In genomic region chr5:100780376-100780870, GRCh38 we compare ENCODE assay signal across 9 cellular contexts.
DNase-seq lines count a peak whose midpoint lies in the region; ATAC-seq and TF ChIP-seq lines count a peak whose summit lies in the region.
"Had no signal": no experiment of that assay in that cellular context is flagged by ENCODE, and none has a peak within 500 bp of the region (broad histone marks: within the 10 kb centered on the region; RNA-seq: fewer than 3 reads in every experiment).

No MANE protein-coding gene starts in this region.

- peak overlapping the region; percentile 21 to 91 (median 58) for H3K4me2 ChIP-seq in BLaER1 treated with 17β-estradiol and CSF1 and Interleukin-3, amounts not matched to agents 10 nM and 100 nM

- TF ChIP-seq EP300 in tibial nerve (IDR thresholded peaks at IDR 0.05) (no peak), ovary (IDR thresholded peaks at IDR 0.05) (no peak)

- no peak for DNase-seq in tibial nerve (ENCODE audit: low spot score in 2 of 2)
- DNase-seq in amygdala (lab: John Stamatoyannopoulos, UW), result no peak
- DNase-seq in ovary, result no peak
- DNase-seq in superior temporal gyrus (ENCODE audit: extremely low spot score), result no peak

- peaks cover 31% of the 10 kb centered on the region for H3K4me1 Mint-ChIP-seq in activated T-helper 17 cell treated with anti-CD3 and anti-CD28 coated beads, Interleukin-2, amount 50 U/mL, for 72 hours

- WGBS in tibial nerve, 2 donors, result 71 to 76% methylated on average over 4 of the region's 4 CpGs
- 82 to 88% (median 84%) methylated on average over 4 of the region's 4 CpGs for WGBS in ovary, 3 donors

- peak overlapping the region; percentile 78 for H3K4me3 Mint-ChIP-seq in activated T-helper 17 cell treated with anti-CD3 and anti-CD28 coated beads, Interleukin-2, amount 50 U/mL, for 72 hours

- no peaks in the 10 kb centered on the region for H3K9me3 Mint-ChIP-seq in activated T-helper 17 cell treated with anti-CD3 and anti-CD28 coated beads, Interleukin-2, amount 50 U/mL, for 72 hours

- H3K27ac Mint-ChIP-seq in activated T-helper 17 cell treated with anti-CD3 and anti-CD28 coated beads, Interleukin-2, amount 50 U/mL, for 72 hours, result peak overlapping the region; percentile 89

- TF ChIP-seq POLR2A in tibial nerve (IDR thresholded peaks at IDR 0.05), result no peak
- TF ChIP-seq POLR2A in ovary (IDR thresholded peaks at IDR 0.05), result no peak

- peak overlapping the region in 6 of 11 experiments; percentile 30 to 75 (median 68); a peak in 12 of 22 replicates for H3K9ac ChIP-seq in BLaER1 treated with 17β-estradiol and CSF1 and Interleukin-3, amounts not matched to agents 10 nM and 100 nM
- H3K9ac ChIP-seq: parathyroid adenoma had no signal

- H3K4me3 ChIP-seq in BLaER1 treated with 17β-estradiol and CSF1 and Interleukin-3, amounts not matched to agents 10 nM and 100 nM, result 0 out of 20 replicates have a peak overlapping the region, but pooled peaks of 1 of the 10 experiments have one; percentile 6
- H3K4me3 ChIP-seq in tibial nerve (no peak overlapping the region), ovary (no peak overlapping the region)

- H4K20me1 ChIP-seq in BLaER1 treated with 17β-estradiol and CSF1 and Interleukin-3, amounts not matched to agents 10 nM and 100 nM, result no peaks in the 10 kb centered on the region

- peak overlapping the region; percentile 48 to 90 (median 82) for H3K27ac ChIP-seq in BLaER1 treated with 17β-estradiol and CSF1 and Interleukin-3, amounts not matched to agents 10 nM and 100 nM
- H3K27ac ChIP-seq in tibial nerve (peak overlapping the region in 3 of 4 donors; percentile 53 to 70 (median 58)), ovary (no peak overlapping the region)
- H3K27ac ChIP-seq: parathyroid adenoma had no signal

- ATAC-seq in GM19328 (IDR thresholded peaks at IDR 0.05; ENCODE audit: unreplicated experiment) (peak; percentile 81), HG03196 (IDR thresholded peaks at IDR 0.05; ENCODE audit: unreplicated experiment) (peak; percentile 73)
- peak; percentile 86 for ATAC-seq in activated T-helper 17 cell treated with anti-CD3 and anti-CD28 coated beads, Interleukin-2, amount 50 U/mL, for 72 hours (replicated peaks)

- no peaks in the 10 kb centered on the region for H3K36me3 ChIP-seq in BLaER1 treated with 17β-estradiol and CSF1 and Interleukin-3, amounts not matched to agents 10 nM and 100 nM
- H3K36me3 ChIP-seq in tibial nerve (no peaks in the 10 kb centered on the region), ovary (no peaks in the 10 kb centered on the region)

- no peaks in the 10 kb centered on the region for H3K27me3 ChIP-seq in BLaER1 treated with 17β-estradiol and CSF1 and Interleukin-3, amounts not matched to agents 10 nM and 100 nM
- no peaks in the 10 kb centered on the region for H3K27me3 ChIP-seq in tibial nerve
- no peaks in the 10 kb centered on the region for H3K27me3 ChIP-seq in ovary

- intact Hi-C loops in ovary (cut with DNase I), result no loop called here

- H3K4me1 ChIP-seq in BLaER1 treated with 17β-estradiol and CSF1 and Interleukin-3, amounts not matched to agents 10 nM and 100 nM, result peaks cover 30 to 70% (median 50%) of the 10 kb centered on the region in 10 experiments
- H3K4me1 ChIP-seq in tibial nerve (peaks cover 0 to 9% (median 3%) of the 10 kb centered on the region in 4 donors), ovary (ENCODE audit: insufficient read depth) (no peaks in the 10 kb centered on the region)
- H3K4me1 ChIP-seq: parathyroid adenoma had no signal

- no peaks in the 10 kb centered on the region for H3K36me3 Mint-ChIP-seq in activated T-helper 17 cell treated with anti-CD3 and anti-CD28 coated beads, Interleukin-2, amount 50 U/mL, for 72 hours (ENCODE audit: low read depth)

- TF ChIP-seq CTCF in tibial nerve (IDR thresholded peaks at IDR 0.05) (no peak), ovary (IDR thresholded peaks at IDR 0.05) (no peak)

- peaks cover 8 to 18% (median 11%) of the 10 kb centered on the region in 11 experiments; a peak in 21 of 22 replicates for H3K9me3 ChIP-seq in BLaER1 treated with 17β-estradiol and CSF1 and Interleukin-3, amounts not matched to agents 10 nM and 100 nM (replicated peaks in 1 of 11)
- H3K9me3 ChIP-seq in tibial nerve, result no peaks in the 10 kb centered on the region
- H3K9me3 ChIP-seq in ovary, result no peaks in the 10 kb centered on the region

- H3K27me3 Mint-ChIP-seq in activated T-helper 17 cell treated with anti-CD3 and anti-CD28 coated beads, Interleukin-2, amount 50 U/mL, for 72 hours, result no peaks in the 10 kb centered on the region

Comparison
In these comparisons a context has a peak if more than half of its experiments do, and no peak if none do; other contexts are left out.
1. H3K27ac ChIP-seq: peak in BLaER1 treated with 17β-estradiol and CSF1 and Interleukin-3, amounts not matched to agents 10 nM and 100 nM (11 of 11) and tibial nerve (3 of 4); none in ovary (0 of 2).
2. Peak in every context shown above with its lines, with median percentiles within 50 percentile points of each other: ATAC-seq.